ENCODE assay signal across 14 cellular contexts in genomic region chr6:119127627-119128026, GRCh38. TPM values are rescaled to one million over a fixed set of nuclear protein-coding genes. Genes with fewer than 3 reads are reported as not detected.
DNase-seq lines count a peak whose midpoint lies in the region; ATAC-seq and TF ChIP-seq lines count a peak whose summit lies in the region.
"Had no signal": no experiment of that assay in that cellular context is flagged by ENCODE, and none has a peak within 500 bp of the region (broad histone marks: within the 10 kb centered on the region; RNA-seq: fewer than 3 reads in every experiment).

No MANE protein-coding gene starts in this region.

- H3K4me3 ChIP-seq in GM23338 (no peak overlapping the region), mesendoderm (ENCODE audit: low read length) (no peak overlapping the region)

- H3K27ac Mint-ChIP-seq in GM23338: no peak overlapping the region
- H3K27ac Mint-ChIP-seq in activated CD8-positive, alpha-beta T cell treated with anti-CD3 and anti-CD28 coated beads for 36 hours: no peak overlapping the region
- H3K27ac Mint-ChIP-seq: CD4-positive, alpha-beta memory T cell; HFFc6 had no signal

- no peak overlapping the region for H4K8ac ChIP-seq in mesendoderm (ENCODE audit: low read depth, low read length)

- H3K27ac ChIP-seq in GM23338 (ENCODE audit: low read depth) (no peak overlapping the region), mesendoderm (ENCODE audit: low read depth, low read length) (no peak overlapping the region)

- POLR2A ChIA-PET in activated CD8-positive, alpha-beta T cell treated with anti-CD3 and anti-CD28 coated beads for 36 hours (lab: Charles Lee): no interaction called here

- no peak overlapping the region for H3K9ac ChIP-seq in mesendoderm (ENCODE audit: low read length)

- intact Hi-C loops in activated CD8-positive, alpha-beta T cell treated with anti-CD3 and anti-CD28 coated beads for 36 hours (cut with micrococcal nuclease): no loop called here

- no peak overlapping the region for H2BK5ac ChIP-seq in mesendoderm (ENCODE audit: low read length)

- peak overlapping the region; percentile 41 for H2BK15ac ChIP-seq in mesendoderm (replicated peaks; ENCODE audit: low read depth)

- WGBS in mesendoderm (ENCODE audit: extremely low coverage, insufficient coverage, low lambda C conversion rate): no CpG with 5 or more reads among the region's 1 CpG

- H3K23ac ChIP-seq in mesendoderm (ENCODE audit: low read length): no peak overlapping the region

- H3K27me3 Mint-ChIP-seq in GM23338 (ENCODE audit: insufficient read depth, low read depth, poor library complexity): peaks cover 2% of the 10 kb centered on the region
- peaks cover 2% of the 10 kb centered on the region for H3K27me3 Mint-ChIP-seq in activated CD8-positive, alpha-beta T cell treated with anti-CD3 and anti-CD28 coated beads for 36 hours
- H3K27me3 Mint-ChIP-seq: CD4-positive, alpha-beta memory T cell had no signal

- H3K56ac ChIP-seq in mesendoderm (ENCODE audit: low read length): no peak overlapping the region

- H4K5ac ChIP-seq in mesendoderm (ENCODE audit: low read length): no peak overlapping the region

- in situ Hi-C loops in GM13977 (cut with MboI; ENCODE audit: low pct_unique_long_range_greater_than_20kb, low sequenced_read_pairs, unreplicated experiment): no loop called here

- H3K27me3 ChIP-seq in GM23338 (ENCODE audit: insufficient read depth) (no peaks in the 10 kb centered on the region), mesendoderm (ENCODE audit: insufficient read depth, low read length, poor library complexity) (no peaks in the 10 kb centered on the region)

- no peaks in the 10 kb centered on the region for H3F3A ChIP-seq in GM23338 (replicated peaks; ENCODE audit: low read depth)

- no peak overlapping the region for H2AFZ ChIP-seq in GM23338

- H3K79me2 ChIP-seq in GM23338 (replicated peaks; ENCODE audit: insufficient read depth) (no peaks in the 10 kb centered on the region), mesendoderm (ENCODE audit: control insufficient read depth, insufficient read depth, low read length) (no peaks in the 10 kb centered on the region)

- no peak overlapping the region for H3K4ac ChIP-seq in mesendoderm (ENCODE audit: low read depth, low read length)

- no peaks in the 10 kb centered on the region for H3K36me3 ChIP-seq in GM23338 (ENCODE audit: insufficient read depth)
- no peaks in the 10 kb centered on the region for H3K36me3 ChIP-seq in mesendoderm (ENCODE audit: control insufficient read depth, insufficient read depth, low read length)

- no peak overlapping the region for H3K18ac ChIP-seq in mesendoderm (ENCODE audit: low read length)

- no peak overlapping the region for H3K4me3 Mint-ChIP-seq in GM23338
- H3K4me3 Mint-ChIP-seq in activated CD8-positive, alpha-beta T cell treated with anti-CD3 and anti-CD28 coated beads for 36 hours: no peak overlapping the region
- H3K4me3 Mint-ChIP-seq: CD4-positive, alpha-beta memory T cell; H9; HFFc6 had no signal

- 0 out of 2 replicates have a peak overlapping the region, but pooled peaks have one; percentile 24 for H3K4me2 ChIP-seq in GM23338
- H3K4me2 ChIP-seq in mesendoderm (ENCODE audit: low read length): no peak overlapping the region

- H3K36me3 Mint-ChIP-seq in GM23338 (ENCODE audit: low read depth): no peaks in the 10 kb centered on the region
- H3K36me3 Mint-ChIP-seq in activated CD8-positive, alpha-beta T cell treated with anti-CD3 and anti-CD28 coated beads for 36 hours (ENCODE audit: low read depth): no peaks in the 10 kb centered on the region
- H3K36me3 Mint-ChIP-seq: CD4-positive, alpha-beta memory T cell had no signal

- no peaks in the 10 kb centered on the region for H4K20me1 ChIP-seq in GM23338 (replicated peaks; ENCODE audit: insufficient read depth)

- H3K4me1 ChIP-seq in GM23338 (ENCODE audit: insufficient read depth) (peaks cover 25% of the 10 kb centered on the region), mesendoderm (ENCODE audit: control insufficient read depth, low read depth, low read length) (peaks cover 5% of the 10 kb centered on the region)

- H2BK120ac ChIP-seq in mesendoderm (ENCODE audit: low read depth, low read length): no peak overlapping the region

- H3K9me2 ChIP-seq in GM23338 (ENCODE audit: insufficient read depth): no peaks in the 10 kb centered on the region

- H3K9me3 Mint-ChIP-seq in GM23338: peaks cover 10% of the 10 kb centered on the region; the same call in 2 of the 3 replicates
- no peaks in the 10 kb centered on the region for H3K9me3 Mint-ChIP-seq in activated CD8-positive, alpha-beta T cell treated with anti-CD3 and anti-CD28 coated beads for 36 hours
- H3K9me3 Mint-ChIP-seq: CD4-positive, alpha-beta memory T cell; H9; HFFc6 had no signal

- H3K79me1 ChIP-seq in mesendoderm (ENCODE audit: low read length): no peaks in the 10 kb centered on the region

- H2AK5ac ChIP-seq in mesendoderm (ENCODE audit: low read length): no peak overlapping the region

- peaks cover 28% of the 10 kb centered on the region for H3K4me1 Mint-ChIP-seq in GM23338
- peaks cover 7% of the 10 kb centered on the region for H3K4me1 Mint-ChIP-seq in activated CD8-positive, alpha-beta T cell treated with anti-CD3 and anti-CD28 coated beads for 36 hours (ENCODE audit: low read depth)

- CTCF ChIA-PET in activated CD8-positive, alpha-beta T cell treated with anti-CD3 and anti-CD28 coated beads for 36 hours (lab: Charles Lee): no interaction called here

- TF ChIP-seq CTCF in GM23338 (conservative IDR thresholded peaks at IDR 0.05; ENCODE audit: low read depth in 2 of 2): no peak
- no peak for TF ChIP-seq CTCF in GM13977 (IDR thresholded peaks at IDR 0.05; ENCODE audit: extremely low read depth, insufficient read depth, missing control alignments)
- TF ChIP-seq CTCF in activated CD8-positive, alpha-beta T cell treated with anti-CD3 and anti-CD28 coated beads for 36 hours (IDR thresholded peaks at IDR 0.05): no peak

- no peak for ATAC-seq in GM23338
- ATAC-seq in activated CD8-positive, alpha-beta T cell treated with anti-CD3 and anti-CD28 coated beads for 36 hours: no peak
- ATAC-seq in HG03039 (IDR thresholded peaks at IDR 0.05; ENCODE audit: unreplicated experiment): no peak

- no peak for DNase-seq in GM23338 (ENCODE audit: low spot score)
- DNase-seq in SK-N-DZ (ENCODE audit: low spot score): peak; percentile 31
- no peak for DNase-seq in mesendoderm
- no peak for DNase-seq in GM13977 (ENCODE audit: low spot score)
- DNase-seq in activated CD8-positive, alpha-beta T cell treated with anti-CD3 and anti-CD28 coated beads for 36 hours: no peak
- DNase-seq: C1 segment of cervical spinal cord; CD4-positive, alpha-beta memory T cell; COR-L47; DMS153; DND-41; H9; HFFc6 had no signal

TF ChIP-seq in GM23338, 12 proteins besides CTCF, POLR2A, EP300 and RAD21 (continues in another document):
- no peak for TF ChIP-seq JUNB (IDR thresholded peaks at IDR 0.05; ENCODE audit: unreplicated experiment)

RNA-seq across cellular contexts. Expression of gene FAM184A, which starts 49.2 kb away (rescaled TPM):
- total RNA-seq in GM23338 (2014; rRNA removed; shearing (Covaris generic)): 8.3 and 18.6 TPM in 2 replicates
- polyA plus RNA-seq in GM23338 (2016; fragmentation: Nextera tagmentation; extraction: Ambion mirVana): 10.6 and 13.7 TPM in 2 replicates
- 39.9 and 40.4 TPM in 2 replicates for polyA plus RNA-seq in SK-N-DZ (2014; cell fraction: cytosol; rRNA removed)
- polyA plus RNA-seq in SK-N-DZ (2014; cell fraction: nucleus; rRNA removed): 61.1 and 73.1 TPM in 2 replicates
- 6.2 TPM for polyA plus RNA-seq in mesendoderm (2013, experiment 1 of 2)
- polyA plus RNA-seq in mesendoderm (2013, experiment 2 of 2): 8.5 TPM
- 1 to 10 TPM; 3.2 to 4.8 TPM for total RNA-seq in activated CD8-positive, alpha-beta T cell treated with anti-CD3 and anti-CD28 coated beads for 36 hours
- total RNA-seq: HFFc6 had no signal
- polyA plus RNA-seq: BJ had no signal
